In genomic region chr9:105672711-105673234, GRCh38 we compare ENCODE assay signal across 16 cellular contexts. TPM values are rescaled to one million over a fixed set of nuclear protein-coding genes. Genes with fewer than 3 reads are reported as not detected.
DNase-seq lines count a peak whose midpoint lies in the region; ATAC-seq, FAIRE-seq and TF ChIP-seq lines count a peak whose summit lies in the region.
"Had no signal": no experiment of that assay in that cellular context is flagged by ENCODE, and none has a peak within 500 bp of the region (broad histone marks: within the 10 kb centered on the region; RNA-seq: fewer than 3 reads in every experiment).

No MANE protein-coding gene starts in this region.

- no peaks in the 10 kb centered on the region for H3K9me1 ChIP-seq in K562 (ENCODE audit: control insufficient read depth, insufficient read depth, low read length)

- in situ Hi-C loops in K562 (cut with MboI) = no loop called here

- H3K4me3 ChIP-seq in HEK293 (ENCODE audit: low read depth, low read length) (no peak overlapping the region), NB4 (ENCODE audit: low read depth, low read length) (no peak overlapping the region), K562 (no peak overlapping the region)
- H3K4me3 ChIP-seq: breast epithelium, neural progenitor cell had no signal

- peak overlapping the region; percentile 43 for H3K4me2 ChIP-seq in K562 (ENCODE audit: insufficient read depth, low read length)
- H3K4me2 ChIP-seq: neural progenitor cell had no signal

- H3K4me1 Mint-ChIP-seq in activated CD4-positive, alpha-beta memory T cell treated with anti-CD3 and anti-CD28 coated beads, Interleukin-2, amount 10 ng/mL, durations not matched to agents 7 days and 5 days = no peaks in the 10 kb centered on the region

- TF ChIP-seq CTCF in HEK293 (tag by site-specific recombination; IDR thresholded peaks at IDR 0.05) (no peak), NB4 (IDR thresholded peaks at IDR 0.05; ENCODE audit: low read depth, low read length) (no peak), K562 (IDR thresholded peaks at IDR 0.05 in 2 of 3, conservative IDR thresholded peaks at IDR 0.05 in 1 of 3; ENCODE audit: insufficient read depth in 2 of 3, low read depth in 1 of 3, low read length in 3 of 3) (no peak)

- H3K4me1 ChIP-seq in HEK293 (ENCODE audit: control insufficient read depth, insufficient read depth, low read length) = no peaks in the 10 kb centered on the region
- H3K4me1 ChIP-seq in K562 (replicated peaks in 1 of 2; ENCODE audit: control insufficient read depth in 2 of 2, insufficient read depth in 2 of 2, low read length in 2 of 2) = peaks cover 0 to 24% of the 10 kb centered on the region in 2 experiments; a peak in 4 of 5 replicates
- H3K4me1 ChIP-seq: breast epithelium had no signal

- no peak overlapping the region for H3K9ac ChIP-seq in K562 (ENCODE audit: insufficient read depth in 1 of 2, low read depth in 2 of 2, low read length in 2 of 2)
- H3K9ac ChIP-seq: neural progenitor cell had no signal

- BruUV-seq in K562 (replicated peaks; lab: Mats Ljungman, UMichigan) = no TSS peak

- H3K27me3 Mint-ChIP-seq in activated CD4-positive, alpha-beta memory T cell treated with anti-CD3 and anti-CD28 coated beads, Interleukin-2, amount 10 ng/mL, durations not matched to agents 7 days and 5 days = peaks cover 4% of the 10 kb centered on the region

- no peak for TF ChIP-seq POLR2A in NB4 (IDR thresholded peaks at IDR 0.05; ENCODE audit: extremely low read depth, insufficient read length)
- no peak for TF ChIP-seq POLR2A in K562 (conservative IDR thresholded peaks at IDR 0.05)

- no peaks in the 10 kb centered on the region for H3K36me3 Mint-ChIP-seq in activated CD4-positive, alpha-beta memory T cell treated with anti-CD3 and anti-CD28 coated beads, Interleukin-2, amount 10 ng/mL, durations not matched to agents 7 days and 5 days (ENCODE audit: low read depth)
- H3K36me3 Mint-ChIP-seq: CD14-positive monocyte had no signal

- WGBS in K562 (ENCODE audit: insufficient coverage, low coverage, missing lambda C conversion rate) = 0% methylated on average over 3 of the region's 3 CpGs

- intact Hi-C loops in K562 (cut with micrococcal nuclease) = no loop called here

- ATAC-seq in GM18502 (IDR thresholded peaks at IDR 0.05; ENCODE audit: poor library complexity, unreplicated experiment) (peak; percentile 83), K562 (peak; percentile 69), HG03139 (IDR thresholded peaks at IDR 0.05; ENCODE audit: unreplicated experiment) (no peak)

- H2AFZ ChIP-seq in K562 (ENCODE audit: low read depth, low read length) = peak overlapping the region; percentile 76
- H2AFZ ChIP-seq: neural progenitor cell had no signal

- H3K36me3 ChIP-seq in HEK293 (ENCODE audit: control insufficient read depth in 2 of 2, insufficient read depth in 1 of 2, low read length in 2 of 2) = no peaks in the 10 kb centered on the region
- no peaks in the 10 kb centered on the region for H3K36me3 ChIP-seq in K562 (ENCODE audit: control insufficient read depth, insufficient read depth, low read length)
- H3K36me3 ChIP-seq: breast epithelium, neural progenitor cell had no signal

- H3K9me3 ChIP-seq in HEK293 (ENCODE audit: control insufficient read depth, insufficient read depth, low read depth, low read length) (no peaks in the 10 kb centered on the region), K562 (replicated peaks; ENCODE audit: control insufficient read depth, insufficient read depth, low read depth, low read length) (no peaks in the 10 kb centered on the region)
- H3K9me3 ChIP-seq: breast epithelium had no signal

- POLR2A ChIA-PET in HEK293 (lab: Yijun Ruan, JAX) (no interaction called here), K562 (lab: Yijun Ruan, JAX) (interaction anchor here (0.8 kb wide), 1 partner anchor 11 kb away, joined by 4 read pairs; the partner anchor contains the start of gene TAL2)
- POLR2A ChIA-PET in activated CD4-positive, alpha-beta memory T cell treated with anti-CD3 and anti-CD28 coated beads, Interleukin-2, amount 10 ng/mL, durations not matched to agents 7 days and 5 days (lab: Charles Lee) = no interaction called here

- H3K9me3 Mint-ChIP-seq in activated CD4-positive, alpha-beta memory T cell treated with anti-CD3 and anti-CD28 coated beads, Interleukin-2, amount 10 ng/mL, durations not matched to agents 7 days and 5 days = no peaks in the 10 kb centered on the region
- H3K9me3 Mint-ChIP-seq: neural progenitor cell; T-helper 1 cell treated with Interleukin-12 subunit alpha and Interleukin-12 subunit beta and Interleukin-4 antibody, amounts not matched to agents 30 μg/mL and 1 μg/mL, for 36 hours had no signal

- no peaks in the 10 kb centered on the region for H3K79me2 ChIP-seq in K562 (ENCODE audit: control insufficient read depth, insufficient read depth, low read length)

- no peak for TF ChIP-seq RAD21 in K562 (CRISPR knock-in tag; conservative IDR thresholded peaks at IDR 0.05 in 1 of 2, IDR thresholded peaks at IDR 0.05 in 1 of 2)

- no peaks in the 10 kb centered on the region for H4K20me1 ChIP-seq in K562 (replicated peaks; ENCODE audit: control insufficient read depth, insufficient read depth, low read length)

- CTCF ChIA-PET in HEK293 (lab: Yijun Ruan, JAX) = interaction anchor here (0.6 kb wide), 1 partner anchor 862 kb away, joined by 3 read pairs; no protein-coding TSS in a partner anchor
- CTCF ChIA-PET in K562 (lab: Yijun Ruan, JAX; ENCODE audit: low intra/inter-chr PET ratio) = no interaction called here
- CTCF ChIA-PET in activated CD4-positive, alpha-beta memory T cell treated with anti-CD3 and anti-CD28 coated beads, Interleukin-2, amount 10 ng/mL, durations not matched to agents 7 days and 5 days (lab: Charles Lee) = no interaction called here

- peak; percentile 55 for FAIRE-seq in K562 (lab: Jason Lieb, UNC)
- FAIRE-seq: endometrium, H1 had no signal

- H3K4me3 Mint-ChIP-seq in activated CD4-positive, alpha-beta memory T cell treated with anti-CD3 and anti-CD28 coated beads, Interleukin-2, amount 10 ng/mL, durations not matched to agents 7 days and 5 days = no peak overlapping the region
- H3K4me3 Mint-ChIP-seq: CD14-positive monocyte; neural progenitor cell; T-helper 1 cell treated with Interleukin-12 subunit alpha and Interleukin-12 subunit beta and Interleukin-4 antibody, amounts not matched to agents 30 μg/mL and 1 μg/mL, for 36 hours had no signal

- peak; percentile 29; the same call in 1 of the 2 replicates for TF ChIP-seq EP300 in K562 (IDR thresholded peaks at IDR 0.05; ENCODE audit: low read length)

- no peaks in the 10 kb centered on the region for H3K27me3 ChIP-seq in K562 (ENCODE audit: control insufficient read depth in 2 of 2, insufficient read depth in 2 of 2, low read length in 2 of 2)
- H3K27me3 ChIP-seq: breast epithelium had no signal

- H3K27ac Mint-ChIP-seq in activated CD4-positive, alpha-beta memory T cell treated with anti-CD3 and anti-CD28 coated beads, Interleukin-2, amount 10 ng/mL, durations not matched to agents 7 days and 5 days = no peak overlapping the region
- H3K27ac Mint-ChIP-seq: neural progenitor cell; T-helper 1 cell treated with Interleukin-12 subunit alpha and Interleukin-12 subunit beta and Interleukin-4 antibody, amounts not matched to agents 30 μg/mL and 1 μg/mL, for 36 hours had no signal

- H3K27ac ChIP-seq in HEK293 (ENCODE audit: extremely low read depth, low read depth, low read length) (no peak overlapping the region), K562 (ENCODE audit: extremely low read depth, low read depth, low read length) (no peak overlapping the region)
- H3K27ac ChIP-seq: breast epithelium, neural progenitor cell had no signal

- DNase-seq in NB4 (ENCODE audit: low read depth) (peak; percentile 82), K562 (ENCODE audit: extremely low read depth in 1 of 4, low spot score in 3 of 4) (peak in 1 of 4 experiments; percentile 53), dedifferentiated amniotic fluid mesenchymal stem cell (ENCODE audit: extremely low spot score) (no peak), NCI-H345 (lab: John Stamatoyannopoulos, UW) (no peak)
- DNase-seq in activated CD4-positive, alpha-beta memory T cell treated with anti-CD3 and anti-CD28 coated beads, Interleukin-2, amount 10 ng/mL, durations not matched to agents 7 days and 5 days = no peak
- DNase-seq: activated CD4-positive, alpha-beta T cell treated with anti-CD3 and anti-CD28 coated beads, Interleukin-2, amount 50 U/mL, for 48 hours; NCI-H2029 treated with DMSO at 0.1 percent for 48 hours had no signal

RNA-seq across cellular contexts. Expression of gene TAL2, which starts 10.5 kb away (rescaled TPM):
- 1.8 and 2.1 TPM in 2 replicates for total RNA-seq in K562 (2011; cell fraction: chromatin; rRNA removed; ENCODE audit: low replicate concordance)
- 0.92 and 1.0 TPM in 2 replicates for total RNA-seq in K562 (2011; cell fraction: nucleolus; rRNA removed)
- total RNA-seq in K562 (2011; cell fraction: nucleoplasm; rRNA removed) = 0.95 and 1.1 TPM in 2 replicates
- total RNA-seq in K562 (2014; rRNA removed) = not detected in 2 replicates
- 0.86 and 1.7 TPM in 2 replicates for total RNA-seq in K562 (2014; rRNA removed; fragmentation: Illumina TruSeq; extraction: Trizol)
- total RNA-seq in K562 (2015; rRNA removed; fragmentation: Illumina TruSeq; extraction: Trizol) = 0.25 TPM in 1 of 2 replicates, not detected in the other
- total RNA-seq in K562 (2021) = 0.51 and 0.89 TPM in 2 replicates
- polyA plus RNA-seq in K562 (2011; rRNA removed) = 1.2 and 1.5 TPM in 2 replicates
- polyA plus RNA-seq in K562 (2011; cell fraction: cytosol; rRNA removed) = 0.77 and 1.6 TPM in 2 replicates
- polyA plus RNA-seq in K562 (2011; cell fraction: nucleus; rRNA removed) = 0.48 and 1.4 TPM in 2 replicates
- 0.82 and 1.0 TPM in 2 replicates for polyA plus RNA-seq in K562 (2012)
- polyA plus RNA-seq in K562 (2014; fragmentation: Illumina TruSeq; extraction: Trizol) = 0.74 and 0.94 TPM in 2 replicates
- 1 to 10 TPM; 2.9 to 3.7 TPM for polyA plus RNA-seq in K562 (2014; fragmentation: Nextera tagmentation; extraction: Ambion mirVana)
- 0.21 and 0.47 TPM in 2 replicates for polyA plus RNA-seq in K562 (2014; rRNA removed)
- 0.81 and 1.4 TPM in 2 replicates for polyA minus RNA-seq in K562 (2011; rRNA and poly(A)+ RNA removed)
- polyA minus RNA-seq in K562 (2011; cell fraction: cytosol; rRNA and poly(A)+ RNA removed) = not detected in 2 replicates
- polyA minus RNA-seq in K562 (2011; cell fraction: nucleus; rRNA and poly(A)+ RNA removed) = not detected in 2 replicates
- not detected for total RNA-seq in activated CD4-positive, alpha-beta memory T cell treated with anti-CD3 and anti-CD28 coated beads, Interleukin-2, amount 10 ng/mL, durations not matched to agents 7 days and 5 days
- total RNA-seq: breast epithelium had no signal
- polyA plus RNA-seq: CD14-positive monocyte had no signal

RNA-seq across cellular contexts. Expression of gene TMEM38B, which starts 21.6 kb away (rescaled TPM):
- total RNA-seq in K562 (2011; cell fraction: chromatin; rRNA removed; ENCODE audit: low replicate concordance) = 41.8 and 56.7 TPM in 2 replicates
- 52.4 and 57.4 TPM in 2 replicates for total RNA-seq in K562 (2011; cell fraction: nucleolus; rRNA removed)
- total RNA-seq in K562 (2011; cell fraction: nucleoplasm; rRNA removed) = 60.9 and 68.8 TPM in 2 replicates
- 37.1 and 38.5 TPM in 2 replicates for total RNA-seq in K562 (2014; rRNA removed)
- total RNA-seq in K562 (2014; rRNA removed; fragmentation: Illumina TruSeq; extraction: Trizol) = 37.0 and 39.7 TPM in 2 replicates
- 22.3 and 26.0 TPM in 2 replicates for total RNA-seq in K562 (2015; rRNA removed; fragmentation: Illumina TruSeq; extraction: Trizol)
- 46.3 and 52.9 TPM in 2 replicates for total RNA-seq in K562 (2021)
- 42.1 and 54.9 TPM in 2 replicates for polyA plus RNA-seq in K562 (2011; rRNA removed)
- polyA plus RNA-seq in K562 (2011; cell fraction: cytosol; rRNA removed) = 27.6 and 38.7 TPM in 2 replicates
- 13.4 and 15.0 TPM in 2 replicates for polyA plus RNA-seq in K562 (2011; cell fraction: nucleus; rRNA removed)
- polyA plus RNA-seq in K562 (2012) = 22.3 and 31.3 TPM in 2 replicates
- 26.6 and 34.6 TPM in 2 replicates for polyA plus RNA-seq in K562 (2014; fragmentation: Illumina TruSeq; extraction: Trizol)
- polyA plus RNA-seq in K562 (2014; fragmentation: Nextera tagmentation; extraction: Ambion mirVana) = 10 to 100 TPM; 42.0 to 57.5 TPM
- 26.4 and 30.9 TPM in 2 replicates for polyA plus RNA-seq in K562 (2014; rRNA removed)
- 61.1 and 62.1 TPM in 2 replicates for polyA minus RNA-seq in K562 (2011; rRNA and poly(A)+ RNA removed)
- polyA minus RNA-seq in K562 (2011; cell fraction: cytosol; rRNA and poly(A)+ RNA removed) = 45.0 and 51.4 TPM in 2 replicates
- 42.4 and 53.4 TPM in 2 replicates for polyA minus RNA-seq in K562 (2011; cell fraction: nucleus; rRNA and poly(A)+ RNA removed)
- 1 to 10 TPM; 8.1 to 9.2 TPM for total RNA-seq in activated CD4-positive, alpha-beta memory T cell treated with anti-CD3 and anti-CD28 coated beads, Interleukin-2, amount 10 ng/mL, durations not matched to agents 7 days and 5 days
